In genomic region chr13:44685641-44686040, GRCh38 we compare ENCODE assay signal across 29 cellular contexts.
DNase-seq lines count a peak whose midpoint lies in the region; ATAC-seq, FAIRE-seq and TF ChIP-seq lines count a peak whose summit lies in the region.
"Had no signal": no experiment of that assay in that cellular context is flagged by ENCODE, and none has a peak within 500 bp of the region (broad histone marks: within the 10 kb centered on the region; RNA-seq: fewer than 3 reads in every experiment).

No MANE protein-coding gene starts in this region.

- no peak overlapping the region for H3K9ac ChIP-seq in DND-41 (ENCODE audit: low read depth, low read length)
- H3K9ac ChIP-seq in Karpas-422 (ENCODE audit: low read length), result no peak overlapping the region
- H3K9ac ChIP-seq: parathyroid adenoma had no signal

- H3K27ac ChIP-seq in DND-41 (ENCODE audit: low read length), result 0 out of 2 replicates have a peak overlapping the region, but pooled peaks have one; percentile 23
- H3K27ac ChIP-seq in Karpas-422 (ENCODE audit: low read length), result no peak overlapping the region
- peak overlapping the region; percentile 12 for H3K27ac ChIP-seq in foreskin keratinocyte
- H3K27ac ChIP-seq: hepatocyte, parathyroid adenoma, SJSA1, testis had no signal

- peaks cover 4% of the 10 kb centered on the region for H3K9me3 Mint-ChIP-seq in osteocyte (ENCODE audit: unreplicated experiment)
- H3K9me3 Mint-ChIP-seq: immature natural killer cell had no signal

- H3K27me3 Mint-ChIP-seq in osteocyte (ENCODE audit: unreplicated experiment), result no peaks in the 10 kb centered on the region
- H3K27me3 Mint-ChIP-seq: stimulated activated naive B cell treated with anti-CD40 and anti-IgM and Interleukin-4, amounts not matched to agents 10 μg/mL and 1 μg/mL and 100 μg/mL, for 72 hours had no signal

- H3K4me3 Mint-ChIP-seq in osteocyte (ENCODE audit: unreplicated experiment), result no peak overlapping the region
- H3K4me3 Mint-ChIP-seq: CD14-positive monocyte; IgD-negative memory B cell; immature natural killer cell; nephron; stimulated activated naive B cell treated with anti-CD40 and anti-IgM and Interleukin-4, amounts not matched to agents 10 μg/mL and 1 μg/mL and 100 μg/mL, for 72 hours; T-cell had no signal

- H3K36me3 ChIP-seq in DND-41 (ENCODE audit: insufficient read depth, low read length) (no peaks in the 10 kb centered on the region), Karpas-422 (ENCODE audit: insufficient read depth, low read length) (no peaks in the 10 kb centered on the region), bronchial epithelial cell (ENCODE audit: control insufficient read depth, insufficient read depth, low read length) (no peaks in the 10 kb centered on the region)
- H3K36me3 ChIP-seq: SJSA1 had no signal

- DNase-seq in DND-41, result peak; percentile 36
- peak; percentile 30 for DNase-seq in Karpas-422
- peak; percentile 57 for DNase-seq in bronchial epithelial cell (ENCODE audit: low read depth)
- DNase-seq in foreskin keratinocyte, result peak in 1 of 2 donors; percentile 35
- no peak for DNase-seq in osteocyte (ENCODE audit: extremely low spot score, unreplicated experiment)
- DNase-seq in OCI-M2 (lab: John Stamatoyannopoulos, UW; ENCODE audit: unreplicated experiment), result no peak
- DNase-seq: aorta; central memory CD4-positive, alpha-beta T cell; foreskin melanocyte; left ventricle myocardium superior; NCI-H1694 treated with DMSO at 0.1 percent for 48 hours; NCI-H2171 treated with DMSO at 0.1 percent for 48 hours; NCI-H524 treated with DMSO at 0.1 percent for 48 hours; right cardiac atrium; stimulated activated CD4-positive, alpha-beta T cell treated with anti-CD3 and anti-CD28 coated beads, Interleukin-4, amount 100 ng/mL, for 1 hour; stimulated activated naive B cell treated with anti-CD40 and anti-IgM and Interleukin-4, amounts not matched to agents 10 μg/mL and 1 μg/mL and 100 μg/mL, for 72 hours; T-cell; testis had no signal

- no peak overlapping the region for H2AFZ ChIP-seq in DND-41 (ENCODE audit: low read depth, low read length)
- no peak overlapping the region for H2AFZ ChIP-seq in Karpas-422 (ENCODE audit: low read length)
- H2AFZ ChIP-seq: hepatocyte, parathyroid adenoma had no signal

- FAIRE-seq in bronchial epithelial cell (lab: Jason Lieb, UNC), result no peak
- FAIRE-seq: TTC549, urothelium cell line had no signal

- H3K4me3 ChIP-seq in DND-41 (ENCODE audit: low read depth in 1 of 2, low read length in 2 of 2), result no peak overlapping the region
- no peak overlapping the region for H3K4me3 ChIP-seq in Karpas-422 (ENCODE audit: low read length)
- H3K4me3 ChIP-seq in bronchial epithelial cell (ENCODE audit: low read depth, low read length), result no peak overlapping the region
- H3K4me3 ChIP-seq: hepatocyte, SJSA1, testis had no signal

- H4K20me1 ChIP-seq in DND-41 (ENCODE audit: insufficient read depth, low read length), result no peaks in the 10 kb centered on the region
- no peaks in the 10 kb centered on the region for H4K20me1 ChIP-seq in Karpas-422 (ENCODE audit: insufficient read depth, low read depth, low read length)

- H3K9me3 ChIP-seq in DND-41 (ENCODE audit: insufficient read depth, low read length, severe bottlenecking), result peaks cover 11% of the 10 kb centered on the region
- H3K9me3 ChIP-seq in Karpas-422 (ENCODE audit: low read length), result no peaks in the 10 kb centered on the region
- H3K9me3 ChIP-seq: SJSA1, testis had no signal

- no peak overlapping the region for H3K27ac Mint-ChIP-seq in osteocyte (ENCODE audit: unreplicated experiment)
- H3K27ac Mint-ChIP-seq: activated naive CD4-positive, alpha-beta T cell treated with anti-CD3 and anti-CD28 coated beads, Interleukin-2, amount 50 U/mL, for 72 hours; CD14-positive monocyte; IgD-negative memory B cell; nephron; stimulated activated naive B cell treated with anti-CD40 and anti-IgM and Interleukin-4, amounts not matched to agents 10 μg/mL and 1 μg/mL and 100 μg/mL, for 72 hours; T-cell had no signal

- H3K4me1 Mint-ChIP-seq in osteocyte (ENCODE audit: unreplicated experiment), result peaks cover 18% of the 10 kb centered on the region
- H3K4me1 Mint-ChIP-seq: CD14-positive monocyte, nephron had no signal

- ATAC-seq in DND-41 (ENCODE audit: insufficient read depth, low read depth), result peak; percentile 96
- no peak for ATAC-seq in foreskin keratinocyte
- no peak for ATAC-seq in activated CD4-positive, CD25-positive, alpha-beta regulatory T cell treated with anti-CD3 and anti-CD28 coated beads, Interleukin-2, amount 50 U/mL, for 24 hours
- ATAC-seq: left ventricle myocardium superior, right cardiac atrium, T-cell had no signal

- no peaks in the 10 kb centered on the region for H3K36me3 Mint-ChIP-seq in osteocyte (ENCODE audit: unreplicated experiment)
- H3K36me3 Mint-ChIP-seq: CD14-positive monocyte, IgD-negative memory B cell had no signal

- H3K9me2 ChIP-seq in Karpas-422 (replicated peaks; ENCODE audit: insufficient read depth, low read length), result no peaks in the 10 kb centered on the region

- H3K79me2 ChIP-seq in DND-41 (ENCODE audit: insufficient read depth, low read length), result no peaks in the 10 kb centered on the region
- H3K79me2 ChIP-seq in Karpas-422 (ENCODE audit: low read length), result no peaks in the 10 kb centered on the region
- H3K79me2 ChIP-seq: hepatocyte, parathyroid adenoma had no signal

- H3K27me3 ChIP-seq in DND-41 (ENCODE audit: insufficient read depth, low read length, poor library complexity) (no peaks in the 10 kb centered on the region), Karpas-422 (ENCODE audit: low read length) (no peaks in the 10 kb centered on the region), bronchial epithelial cell (ENCODE audit: control insufficient read depth, insufficient read depth, low read length) (no peaks in the 10 kb centered on the region), foreskin keratinocyte (no peaks in the 10 kb centered on the region)
- H3K27me3 ChIP-seq: hepatocyte, SJSA1, testis had no signal

- H3K4me2 ChIP-seq in DND-41 (ENCODE audit: insufficient read depth, low read length) (no peak overlapping the region), Karpas-422 (ENCODE audit: low read depth, low read length, poor library complexity, severe bottlenecking) (no peak overlapping the region)
- H3K4me2 ChIP-seq: hepatocyte had no signal

- peaks cover 9% of the 10 kb centered on the region for H3K4me1 ChIP-seq in DND-41 (ENCODE audit: insufficient read depth, low read length)
- no peaks in the 10 kb centered on the region for H3K4me1 ChIP-seq in Karpas-422 (ENCODE audit: low read length)
- no peaks in the 10 kb centered on the region for H3K4me1 ChIP-seq in foreskin keratinocyte
- H3K4me1 ChIP-seq: parathyroid adenoma, testis had no signal

- TF ChIP-seq CTCF in DND-41 (IDR thresholded peaks at IDR 0.05; ENCODE audit: borderline replicate concordance, extremely low read depth, low read length, poor library complexity, severe bottlenecking) (no peak), bronchial epithelial cell (IDR thresholded peaks at IDR 0.05; ENCODE audit: insufficient read depth, low read length, severe bottlenecking) (no peak), foreskin keratinocyte (conservative IDR thresholded peaks at IDR 0.05) (no peak), osteocyte (IDR thresholded peaks at IDR 0.05) (no peak)

Comparison
In these comparisons a context has a peak if more than half of its experiments do, and no peak if none do; other contexts are left out.
1. DNase-seq: peak in DND-41 (single experiment), Karpas-422 (single experiment) and bronchial epithelial cell (single experiment); none in osteocyte (single experiment) and OCI-M2 (single experiment).